ENCODE assay signal across 8 cellular contexts in genomic region chr10:124696446-124697392, GRCh38. TPM values are rescaled to one million over a fixed set of nuclear protein-coding genes. Genes with fewer than 3 reads are reported as not detected.
DNase-seq lines count a peak whose midpoint lies in the region; ATAC-seq, FAIRE-seq and TF ChIP-seq lines count a peak whose summit lies in the region.

No MANE protein-coding gene starts in this region.

- TF ChIP-seq CTCF in cardiac muscle cell (IDR thresholded peaks at IDR 0.05; ENCODE audit: low read depth, low read length) (no peak), prostate gland (IDR thresholded peaks at IDR 0.05) (no peak), hepatocyte (IDR thresholded peaks at IDR 0.05; ENCODE audit: poor library complexity) (no peak)

- no peak for DNase-seq in cardiac muscle cell (ENCODE audit: low read depth in 1 of 2, low spot score in 1 of 2)
- DNase-seq in Right ventricle myocardium inferior (ENCODE audit: missing footprints): no peak
- DNase-seq in activated T-helper 2 cell treated with anti-CD3 and anti-CD28 coated beads, Interferon-gamma antibody, Interleukin-2, Interleukin-4, amounts not matched to agents 10 μg/mL and 5 μg/mL and 100 μg/mL, durations not matched to agents 14 hours and 24 hours and 36 hours (ENCODE audit: low spot score): no peak
- peak; percentile 42 for DNase-seq in small intestine
- no peak for DNase-seq in prostate gland (ENCODE audit: low spot score)
- no peak for DNase-seq in NCI-H187 treated with DMSO at 0.1 percent for 48 hours (lab: John Stamatoyannopoulos, UW)
- no peak for DNase-seq in hepatocyte (ENCODE audit: low spot score)

- H3K36me3 ChIP-seq in cardiac muscle cell (peaks cover 2% of the 10 kb centered on the region), small intestine (ENCODE audit: control insufficient read depth in 2 of 2, insufficient read depth in 2 of 2, low read length in 2 of 2) (peaks cover 0 to 9% of the 10 kb centered on the region in 2 donors), prostate gland (no peaks in the 10 kb centered on the region), hepatocyte (replicated peaks; ENCODE audit: insufficient read depth, low read depth) (no peaks in the 10 kb centered on the region)

- H3K4me1 Mint-ChIP-seq in activated T-helper 2 cell treated with anti-CD3 and anti-CD28 coated beads, Interferon-gamma antibody, Interleukin-2, Interleukin-4, amounts not matched to agents 10 μg/mL and 5 μg/mL and 100 μg/mL, durations not matched to agents 14 hours and 24 hours and 36 hours (ENCODE audit: low read depth): peaks cover 78% of the 10 kb centered on the region

- no peaks in the 10 kb centered on the region for H3K27me3 Mint-ChIP-seq in activated T-helper 2 cell treated with anti-CD3 and anti-CD28 coated beads, Interferon-gamma antibody, Interleukin-2, Interleukin-4, amounts not matched to agents 10 μg/mL and 5 μg/mL and 100 μg/mL, durations not matched to agents 14 hours and 24 hours and 36 hours (ENCODE audit: low read depth)

- H3K4me2 ChIP-seq in hepatocyte: no peak overlapping the region

- peak overlapping the region; percentile 58 for H3K4me3 Mint-ChIP-seq in activated T-helper 2 cell treated with anti-CD3 and anti-CD28 coated beads, Interferon-gamma antibody, Interleukin-2, Interleukin-4, amounts not matched to agents 10 μg/mL and 5 μg/mL and 100 μg/mL, durations not matched to agents 14 hours and 24 hours and 36 hours (ENCODE audit: low read depth)

- H3K79me2 ChIP-seq in hepatocyte: peaks cover 12% of the 10 kb centered on the region

- intact Hi-C loops in Right ventricle myocardium inferior (cut with DNase I) (no loop called here), prostate gland (cut with DNase I) (no loop called here)
- intact Hi-C loops in activated T-helper 2 cell treated with anti-CD3 and anti-CD28 coated beads, Interferon-gamma antibody, Interleukin-2, Interleukin-4, amounts not matched to agents 10 μg/mL and 5 μg/mL and 100 μg/mL, durations not matched to agents 14 hours and 24 hours and 36 hours (cut with micrococcal nuclease): loop anchor here (5.0 kb wide), 1 partner anchor 96 kb away; the partner anchor contains the start of gene EEF1AKMT2

- ATAC-seq in Right ventricle myocardium inferior (no peak), HG03045 (IDR thresholded peaks at IDR 0.05; ENCODE audit: unreplicated experiment) (peak; percentile 69)

- H3K9me3 ChIP-seq in cardiac muscle cell (ENCODE audit: low read depth) (no peaks in the 10 kb centered on the region), small intestine (ENCODE audit: control insufficient read depth, low read depth) (no peaks in the 10 kb centered on the region), prostate gland (no peaks in the 10 kb centered on the region), hepatocyte (ENCODE audit: low read depth) (no peaks in the 10 kb centered on the region)

- H3K9me3 Mint-ChIP-seq in activated T-helper 2 cell treated with anti-CD3 and anti-CD28 coated beads, Interferon-gamma antibody, Interleukin-2, Interleukin-4, amounts not matched to agents 10 μg/mL and 5 μg/mL and 100 μg/mL, durations not matched to agents 14 hours and 24 hours and 36 hours: no peaks in the 10 kb centered on the region

- no peaks in the 10 kb centered on the region for H3K9me2 ChIP-seq in hepatocyte (replicated peaks; ENCODE audit: insufficient read depth)

- 59 to 76% (median 67%) methylated on average over 19 of the region's 19 CpGs for WGBS in small intestine, 3 donors
- 77% methylated on average over 19 of the region's 19 CpGs for WGBS in prostate gland
- 78% methylated on average over 19 of the region's 19 CpGs for WGBS in hepatocyte (ENCODE audit: low lambda C conversion rate, missing lambda C conversion rate)

- peak overlapping the region; percentile 94 for H3K27ac Mint-ChIP-seq in activated T-helper 2 cell treated with anti-CD3 and anti-CD28 coated beads, Interferon-gamma antibody, Interleukin-2, Interleukin-4, amounts not matched to agents 10 μg/mL and 5 μg/mL and 100 μg/mL, durations not matched to agents 14 hours and 24 hours and 36 hours

- peaks cover 48% of the 10 kb centered on the region for H3K4me1 ChIP-seq in cardiac muscle cell (ENCODE audit: low read depth)
- H3K4me1 ChIP-seq in small intestine (ENCODE audit: control insufficient read depth in 2 of 2, insufficient read depth in 1 of 2, low read depth in 1 of 2, low read length in 1 of 2): peaks cover 0 to 11% of the 10 kb centered on the region in 2 donors
- peaks cover 8% of the 10 kb centered on the region for H3K4me1 ChIP-seq in prostate gland (replicated peaks)
- peaks cover 6% of the 10 kb centered on the region for H3K4me1 ChIP-seq in hepatocyte (ENCODE audit: insufficient read depth)

- H3K27ac ChIP-seq in cardiac muscle cell (peak overlapping the region; percentile 30), small intestine (ENCODE audit: low read depth in 1 of 2, low read length in 1 of 2) (peak overlapping the region; percentile 68 to 90), prostate gland (no peak overlapping the region), hepatocyte (no peak overlapping the region)

- H4K20me1 ChIP-seq in hepatocyte (ENCODE audit: insufficient read depth, poor library complexity, severe bottlenecking): peaks cover 6% of the 10 kb centered on the region

- FAIRE-seq in small intestine (lab: Jason Lieb, UNC): no peak

- peaks cover 57% of the 10 kb centered on the region for H3K36me3 Mint-ChIP-seq in activated T-helper 2 cell treated with anti-CD3 and anti-CD28 coated beads, Interferon-gamma antibody, Interleukin-2, Interleukin-4, amounts not matched to agents 10 μg/mL and 5 μg/mL and 100 μg/mL, durations not matched to agents 14 hours and 24 hours and 36 hours (ENCODE audit: low read depth)

- no peaks in the 10 kb centered on the region for H3K27me3 ChIP-seq in cardiac muscle cell
- H3K27me3 ChIP-seq in small intestine (ENCODE audit: control insufficient read depth in 2 of 2, insufficient read depth in 2 of 2, low read length in 2 of 2): no peaks in the 10 kb centered on the region
- H3K27me3 ChIP-seq in prostate gland (replicated peaks; ENCODE audit: insufficient read depth): no peaks in the 10 kb centered on the region
- H3K27me3 ChIP-seq in hepatocyte: no peaks in the 10 kb centered on the region

- H3K4me3 ChIP-seq in cardiac muscle cell (no peak overlapping the region), small intestine (ENCODE audit: low read depth in 1 of 2, low read length in 2 of 2) (no peak overlapping the region), prostate gland (no peak overlapping the region), hepatocyte (no peak overlapping the region)

- H2AFZ ChIP-seq in hepatocyte: no peak overlapping the region

- TF ChIP-seq POLR2A in prostate gland (IDR thresholded peaks at IDR 0.05): no peak

RNA-seq across cellular contexts. Expression of gene FAM53B, which starts 47.5 kb away (rescaled TPM):
- total RNA-seq in cardiac muscle cell (28.7 and 34.8 TPM in 2 replicates), Right ventricle myocardium inferior (41.2 TPM), prostate gland (100 to 1,000 TPM in 1 of 2 donors, 10 to 100 TPM in 1; 28.9 to 101 TPM), hepatocyte (20.6 and 23.6 TPM in 2 replicates)
- polyA plus RNA-seq in cardiac muscle cell (10.2 and 13.6 TPM in 2 replicates), small intestine (10 to 100 TPM; 15.1 to 30.2 (median 18.8) TPM), hepatocyte (9.1 and 10.3 TPM in 2 replicates)
- 18.1 and 19.3 TPM in 2 replicates for total RNA-seq in activated T-helper 2 cell treated with anti-CD3 and anti-CD28 coated beads, Interferon-gamma antibody, Interleukin-2, Interleukin-4, amounts not matched to agents 10 μg/mL and 5 μg/mL and 100 μg/mL, durations not matched to agents 14 hours and 24 hours and 36 hours

Comparison
In these comparisons a context has a peak if more than half of its experiments do, and no peak if none do; other contexts are left out.
1. H3K27ac ChIP-seq: peak in cardiac muscle cell (single experiment) and small intestine (2 of 2); none in prostate gland (0 of 2) and hepatocyte (single experiment).